ENCODE assay signal across 8 cellular contexts in the genomic region with DNA sequence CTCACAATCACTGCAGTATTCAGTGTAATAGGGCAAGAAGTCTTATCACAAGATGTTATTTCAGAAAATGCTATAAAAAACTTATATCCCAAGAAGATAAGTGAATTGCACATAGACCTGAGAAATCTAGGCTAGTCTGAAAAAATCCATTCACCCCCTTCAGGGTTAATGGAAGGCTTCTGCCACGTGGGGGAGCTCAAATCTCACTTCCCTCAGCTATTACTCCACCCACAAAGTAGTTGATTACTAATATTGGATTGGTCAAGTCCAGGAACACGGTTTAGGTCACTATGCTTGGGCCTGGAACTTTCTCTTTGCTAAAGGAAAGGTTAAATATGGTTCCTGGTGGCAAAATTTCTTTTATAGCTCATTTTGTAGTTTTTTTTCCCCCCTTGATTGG. TPM values are rescaled to one million over a fixed set of nuclear protein-coding genes. Genes with fewer than 3 reads are reported as not detected.
A peak's percentile ranks its signal among the peaks of the same experiment; 100 is the strongest.
DNase-seq lines count a peak whose midpoint lies in the region; ATAC-seq, FAIRE-seq and TF ChIP-seq lines count a peak whose summit lies in the region.

No MANE protein-coding gene starts in this region.

- H3K9me3 Mint-ChIP-seq in HFFc6, result peaks cover 15% of the 10 kb centered on the region
- peaks cover 5% of the 10 kb centered on the region for H3K9me3 Mint-ChIP-seq in activated B cell treated with CpG ODN at 0.5 μM for 24 hours

- H3K4me1 Mint-ChIP-seq in HFFc6 (ENCODE audit: low read depth), result no peaks in the 10 kb centered on the region
- no peaks in the 10 kb centered on the region for H3K4me1 Mint-ChIP-seq in activated B cell treated with CpG ODN at 0.5 μM for 24 hours

- TF ChIP-seq CTCF in BE2C (IDR thresholded peaks at IDR 0.05; ENCODE audit: low read depth, low read length) (peak; percentile 89), HFFc6 (IDR thresholded peaks at IDR 0.05) (peak; percentile 51), activated B cell treated with CpG ODN at 0.5 μM for 24 hours (IDR thresholded peaks at IDR 0.05) (no peak), left ventricle myocardium inferior (IDR thresholded peaks at IDR 0.05; ENCODE audit: borderline replicate concordance) (peak; percentile 62), tibial artery (IDR thresholded peaks at IDR 0.05) (no peak)

- no peak for TF ChIP-seq POLR2A in GM12891 (IDR thresholded peaks at IDR 0.05; ENCODE audit: low read depth, low read length)

- no peaks in the 10 kb centered on the region for H3K27me3 Mint-ChIP-seq in HFFc6 (ENCODE audit: insufficient read depth)
- no peaks in the 10 kb centered on the region for H3K27me3 Mint-ChIP-seq in activated B cell treated with CpG ODN at 0.5 μM for 24 hours

- H3K9me3 ChIP-seq in BE2C (no peaks in the 10 kb centered on the region), left ventricle myocardium inferior (replicated peaks) (no peaks in the 10 kb centered on the region), tibial artery (peaks cover 0 to 3% (median 0%) of the 10 kb centered on the region in 3 donors)

- H3K4me3 Mint-ChIP-seq in HFFc6, result no peak overlapping the region
- H3K4me3 Mint-ChIP-seq in activated B cell treated with CpG ODN at 0.5 μM for 24 hours, result no peak overlapping the region

- H3K4me3 ChIP-seq in BE2C (ENCODE audit: low read depth, low read length) (no peak overlapping the region), left ventricle myocardium inferior (no peak overlapping the region), tibial artery (no peak overlapping the region)

- POLR2A ChIA-PET in activated B cell treated with CpG ODN at 0.5 μM for 24 hours (lab: Charles Lee), result no interaction called here

- H3K36me3 Mint-ChIP-seq in HFFc6 (ENCODE audit: low read depth), result no peaks in the 10 kb centered on the region
- no peaks in the 10 kb centered on the region for H3K36me3 Mint-ChIP-seq in activated B cell treated with CpG ODN at 0.5 μM for 24 hours (ENCODE audit: low read depth)

- peak; percentile 90 for FAIRE-seq in GM12891 (lab: Jason Lieb, UNC)

- peak; percentile 49 for ATAC-seq in activated B cell treated with CpG ODN at 0.5 μM for 24 hours (ENCODE audit: low read depth)

- no peaks in the 10 kb centered on the region for H3K4me1 ChIP-seq in BE2C
- H3K4me1 ChIP-seq in left ventricle myocardium inferior, result no peaks in the 10 kb centered on the region
- no peaks in the 10 kb centered on the region for H3K4me1 ChIP-seq in tibial artery

- CTCF ChIA-PET in activated B cell treated with CpG ODN at 0.5 μM for 24 hours (lab: Charles Lee), result interaction anchor here (1.0 to 1.2 kb wide), 3 partner anchors 165 to 390 kb away, joined by 3 to 6 read pairs (median 3); no protein-coding TSS in a partner anchor

- H3K36me3 ChIP-seq in BE2C, result no peaks in the 10 kb centered on the region
- H3K36me3 ChIP-seq in left ventricle myocardium inferior, result no peaks in the 10 kb centered on the region
- H3K36me3 ChIP-seq in tibial artery, result no peaks in the 10 kb centered on the region

- H3K27me3 ChIP-seq in BE2C (no peaks in the 10 kb centered on the region), left ventricle myocardium inferior (ENCODE audit: low read depth) (no peaks in the 10 kb centered on the region), tibial artery (no peaks in the 10 kb centered on the region)

- DNase-seq in BE2C (peak; percentile 60), GM12891 (ENCODE audit: insufficient read length, low spot score) (peak; percentile 27), HFFc6 (peak; percentile 6), LoVo (ENCODE audit: low spot score) (peak; percentile 34), activated B cell treated with CpG ODN at 0.5 μM for 24 hours (no peak), left ventricle myocardium inferior (no peak), KG1 (lab: John Stamatoyannopoulos, UW) (no peak), tibial artery (no peak)

- H3K27ac ChIP-seq in left ventricle myocardium inferior (replicated peaks) (no peak overlapping the region), tibial artery (no peak overlapping the region)

- H3K27ac Mint-ChIP-seq in HFFc6, result no peak overlapping the region
- H3K27ac Mint-ChIP-seq in activated B cell treated with CpG ODN at 0.5 μM for 24 hours, result no peak overlapping the region

- intact Hi-C loops in activated B cell treated with CpG ODN at 0.5 μM for 24 hours (cut with micrococcal nuclease), result loop anchor here (1.0 to 2.0 kb wide), 2 partner anchors 167 to 1083 kb away; no protein-coding TSS in a partner anchor
- intact Hi-C loops in left ventricle myocardium inferior (cut with micrococcal nuclease), result no loop called here
- intact Hi-C loops in tibial artery (cut with DNase I; ENCODE audit: low total_unique reads), result no loop called here

TF ChIP-seq in GM12891, 5 proteins besides CTCF, POLR2A, EP300 and RAD21:
- TF ChIP-seq PAX5 (IDR thresholded peaks at IDR 0.05; ENCODE audit: insufficient read depth, low read length, severe bottlenecking) (no peak), POLR2AphosphoS5 (IDR thresholded peaks at IDR 0.05; ENCODE audit: low read depth, low read length) (no peak), SPI1 (IDR thresholded peaks at IDR 0.05; ENCODE audit: low read depth, low read length) (no peak), TAF1 (IDR thresholded peaks at IDR 0.05; ENCODE audit: low read depth, low read length) (no peak), POU2F2 (IDR thresholded peaks at IDR 0.05; ENCODE audit: low read depth, low read length) (no peak)

RNA-seq across cellular contexts. Expression of a gene that starts 51.2 kb away (rescaled TPM):
- 2.9 TPM for polyA plus RNA-seq in BE2C (2012; ENCODE audit: insufficient read depth, insufficient read length, low read depth)
- 4.7 TPM for polyA plus RNA-seq in GM12891 (2012; ENCODE audit: low read depth, missing spikeins)
- 1 to 10 TPM in 4 of 6 experiments, under 1 TPM in 2; 0.47 to 2.6 (median 1.2) TPM for total RNA-seq in HFFc6 (2021; fragmentation: NEBNext Ultra II Directional; extraction: Animal tissue kit (Norgen Biotek cat#: 25700))
- total RNA-seq in activated B cell treated with CpG ODN at 0.5 μM for 24 hours (0.86 and 1.5 TPM in 2 replicates), left ventricle myocardium inferior (61.2 TPM)

Comparison
In these comparisons a context has a peak if more than half of its experiments do, and no peak if none do; other contexts are left out.
1. DNase-seq: peak in BE2C (single experiment), GM12891 (single experiment), HFFc6 (single experiment) and LoVo (single experiment); none in activated B cell treated with CpG ODN at 0.5 μM for 24 hours (single experiment), left ventricle myocardium inferior (single experiment), KG1 (single experiment) and tibial artery (0 of 2).
2. CTCF ChIP-seq: peak in BE2C (single experiment), HFFc6 (single experiment) and left ventricle myocardium inferior (single experiment); none in activated B cell treated with CpG ODN at 0.5 μM for 24 hours (single experiment) and tibial artery (0 of 2).
3. RNA of a gene that starts 51.2 kb away (total RNA-seq): 61.2 TPM in left ventricle myocardium inferior (single experiment); 0.47 to 2.6 TPM in HFFc6 and 0.86 to 1.5 TPM in activated B cell treated with CpG ODN at 0.5 μM for 24 hours; every median in the first group is over 10 times any median in the second.